9 cellular contexts compared by ENCODE assay signal in the genomic region with DNA sequence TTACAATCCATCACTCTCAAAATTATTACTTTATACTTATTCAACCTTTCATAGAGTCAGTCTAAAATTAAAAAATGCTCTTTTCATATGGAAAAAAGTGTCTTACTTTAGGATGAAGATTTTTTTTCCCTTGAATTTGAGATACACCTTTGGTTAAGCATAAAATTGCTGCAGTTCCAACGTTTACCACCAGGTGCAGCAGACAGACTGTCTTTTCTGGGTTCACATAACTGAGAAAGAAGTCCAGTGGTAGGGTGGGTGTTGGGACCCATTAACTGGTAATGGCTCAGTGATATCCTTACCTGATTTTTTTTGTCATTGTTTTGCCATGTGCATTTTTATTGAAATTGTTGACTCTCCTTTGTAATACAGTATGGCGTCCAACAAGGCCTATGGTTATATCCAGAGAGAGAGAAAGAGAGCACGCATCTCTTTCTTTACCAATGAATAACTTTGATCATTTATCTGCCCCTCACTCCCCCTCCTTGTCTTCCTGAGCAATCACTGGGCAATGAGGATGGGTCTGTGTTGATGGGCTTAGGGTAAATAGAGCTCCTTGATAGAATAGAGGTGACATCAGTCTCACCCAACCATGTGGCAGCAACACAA.
DNase-seq lines count a peak whose midpoint lies in the region; ATAC-seq and TF ChIP-seq lines count a peak whose summit lies in the region.
"Had no signal": no experiment of that assay in that cellular context is flagged by ENCODE, and none has a peak within 500 bp of the region (broad histone marks: within the 10 kb centered on the region; RNA-seq: fewer than 3 reads in every experiment).

No MANE protein-coding gene starts in this region.

- H3K9me3 Mint-ChIP-seq in brain = no peaks in the 10 kb centered on the region

- H3K27me3 Mint-ChIP-seq in brain = no peaks in the 10 kb centered on the region

- H3K4me1 ChIP-seq in parathyroid adenoma = no peaks in the 10 kb centered on the region
- H3K4me1 ChIP-seq: gastrocnemius medialis had no signal

- peaks cover 54% of the 10 kb centered on the region for H3K4me1 Mint-ChIP-seq in brain

- H3K9ac ChIP-seq in parathyroid adenoma = no peak overlapping the region

- H3K9me3 ChIP-seq in parathyroid adenoma (ENCODE audit: control insufficient read depth, low read length) = no peaks in the 10 kb centered on the region
- H3K9me3 ChIP-seq: gastrocnemius medialis had no signal

- H3K36me3 Mint-ChIP-seq in brain = peaks cover 27% of the 10 kb centered on the region

- no peak overlapping the region for H3K27ac Mint-ChIP-seq in brain

- no peak overlapping the region for H2AFZ ChIP-seq in parathyroid adenoma

- H3K4me3 ChIP-seq in parathyroid adenoma (ENCODE audit: low read depth, low read length) = no peak overlapping the region
- H3K4me3 ChIP-seq: gastrocnemius medialis had no signal

- peak; percentile 7 for DNase-seq in NCI-H510A treated with DMSO at 0.1 percent for 48 hours (lab: John Stamatoyannopoulos, UW)
- DNase-seq in NCI-H510A (lab: John Stamatoyannopoulos, UW) = no peak
- peak; percentile 16 for DNase-seq in LoVo (ENCODE audit: low spot score)
- DNase-seq in HK-2 (ENCODE audit: unreplicated experiment) = no peak
- no peak for DNase-seq in NOMO-1 (lab: John Stamatoyannopoulos, UW; ENCODE audit: unreplicated experiment in 2 of 2)
- DNase-seq: gastrocnemius medialis had no signal

- no peaks in the 10 kb centered on the region for H3K36me3 ChIP-seq in parathyroid adenoma (ENCODE audit: control insufficient read depth, insufficient read depth, low read length)
- H3K36me3 ChIP-seq: gastrocnemius medialis had no signal

- ATAC-seq in GM18909 (IDR thresholded peaks at IDR 0.05; ENCODE audit: poor library complexity, unreplicated experiment) = no peak
- ATAC-seq: gastrocnemius medialis had no signal

- H3K79me2 ChIP-seq in parathyroid adenoma = no peaks in the 10 kb centered on the region

- TF ChIP-seq CTCF in brain (conservative IDR thresholded peaks at IDR 0.05) (peak; percentile 42 to 70), parathyroid adenoma (IDR thresholded peaks at IDR 0.05) (peak; percentile 35)

- H3K4me3 Mint-ChIP-seq in brain = no peak overlapping the region

- no peak overlapping the region for H3K27ac ChIP-seq in parathyroid adenoma
- H3K27ac ChIP-seq: gastrocnemius medialis had no signal

- H3K27me3 ChIP-seq in parathyroid adenoma (ENCODE audit: control insufficient read depth, insufficient read depth, low read length) = no peaks in the 10 kb centered on the region
- H3K27me3 ChIP-seq: gastrocnemius medialis had no signal

- H3K4me2 ChIP-seq in parathyroid adenoma (ENCODE audit: low read length) = no peak overlapping the region

Comparison
In these comparisons a context has a peak if more than half of its experiments do, and no peak if none do; other contexts are left out.
1. DNase-seq: peak in NCI-H510A treated with DMSO at 0.1 percent for 48 hours (single experiment) and LoVo (single experiment); none in NCI-H510A (single experiment), HK-2 (single experiment) and NOMO-1 (0 of 2).